ENCODE assay signal across 1 cellular context in the genomic region with DNA sequence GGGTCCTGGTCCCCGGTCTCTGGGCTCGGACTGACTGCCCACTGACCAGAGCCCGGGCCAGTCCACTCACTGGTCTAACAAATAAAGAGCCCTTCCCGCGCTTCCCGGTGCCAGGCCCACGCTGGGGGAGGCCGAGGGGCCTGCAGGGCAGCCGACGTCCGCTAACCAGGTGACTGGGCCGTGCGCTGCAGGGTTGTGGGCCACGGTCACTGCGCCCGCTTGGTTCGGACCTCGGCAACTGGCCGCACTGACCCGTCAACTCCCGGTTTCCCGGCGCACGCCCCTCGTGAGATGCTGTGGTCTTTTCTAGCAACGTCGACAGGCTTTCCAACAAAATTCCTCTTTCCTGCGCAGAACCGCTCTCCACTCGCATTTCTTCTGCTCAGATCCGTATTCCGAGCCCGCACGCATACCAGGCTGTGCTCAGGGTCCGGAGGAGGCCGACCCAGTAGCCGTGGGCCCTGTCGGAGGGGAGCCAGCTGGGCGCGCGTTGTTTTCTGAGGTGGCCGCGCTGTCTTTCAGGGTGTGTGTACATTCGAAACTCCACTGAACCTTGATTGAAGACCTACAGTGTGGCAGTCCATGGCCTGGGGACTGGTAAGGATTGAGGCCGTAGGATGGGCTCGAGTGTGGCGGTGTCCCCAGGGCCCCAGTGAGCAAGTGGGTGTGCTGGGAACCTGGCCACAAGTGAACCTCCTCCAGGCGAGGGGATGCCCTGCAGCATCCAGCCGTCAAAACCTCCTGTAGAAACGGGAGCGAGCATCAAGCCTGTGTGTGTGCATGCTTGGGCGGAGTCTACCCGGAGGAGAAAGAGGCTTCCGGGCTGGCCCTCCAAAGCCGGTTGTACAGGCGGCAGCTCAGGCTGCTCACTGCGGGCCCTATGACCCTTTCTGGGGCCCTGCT.
TF ChIP-seq lines count a peak whose summit lies in the region.

No MANE protein-coding gene starts in this region.

TF ChIP-seq in HepG2, 621 proteins besides CTCF, POLR2A, EP300 and RAD21 (continued from another document and continues in another):
- TF ChIP-seq ZNF674 (CRISPR knock-in tag; IDR thresholded peaks at IDR 0.05; ENCODE audit: low read depth) (0 out of 2 replicates have a peak, but pooled peaks have one; percentile 10), ZFP36L1 (CRISPR knock-in tag; IDR thresholded peaks at IDR 0.05) (0 out of 2 replicates have a peak, but pooled peaks have one; percentile 7), THAP11 (CRISPR knock-in tag; IDR thresholded peaks at IDR 0.05) (no peak; the same call in 1 of the 2 replicates), IKZF5 (CRISPR knock-in tag; IDR thresholded peaks at IDR 0.05) (no peak; the same call in 1 of the 2 replicates), TOE1 (CRISPR knock-in tag; IDR thresholded peaks at IDR 0.05) (no peak), CHCHD3 (CRISPR knock-in tag; IDR thresholded peaks at IDR 0.05) (no peak), ZNF687 (CRISPR knock-in tag; IDR thresholded peaks at IDR 0.05) (peak; percentile 89), NBN (conservative IDR thresholded peaks at IDR 0.05) (no peak), ZNF207 (IDR thresholded peaks at IDR 0.05; ENCODE audit: borderline replicate concordance) (no peak), TRAFD1 (CRISPR knock-in tag; IDR thresholded peaks at IDR 0.05; ENCODE audit: borderline replicate concordance) (no peak), ZFP37 (CRISPR knock-in tag; IDR thresholded peaks at IDR 0.05; ENCODE audit: borderline replicate concordance) (no peak), RARA (CRISPR knock-in tag; IDR thresholded peaks at IDR 0.05) (no peak), ZNF557 (CRISPR knock-in tag; IDR thresholded peaks at IDR 0.05) (no peak), KLF11 (CRISPR knock-in tag; IDR thresholded peaks at IDR 0.05) (no peak), HIVEP1 (CRISPR knock-in tag; IDR thresholded peaks at IDR 0.05) (no peak), ZNF264 (CRISPR knock-in tag; IDR thresholded peaks at IDR 0.05) (no peak), RFXAP (CRISPR knock-in tag; IDR thresholded peaks at IDR 0.05; ENCODE audit: borderline replicate concordance) (peak; percentile 55; the same call in 1 of the 2 replicates), ZNF678 (CRISPR knock-in tag; IDR thresholded peaks at IDR 0.05) (no peak; the same call in 1 of the 2 replicates), ZNF10 (CRISPR knock-in tag; IDR thresholded peaks at IDR 0.05; ENCODE audit: borderline replicate concordance, low read depth) (no peak), XBP1 (CRISPR knock-in tag; IDR thresholded peaks at IDR 0.05) (no peak), TRIM24 (CRISPR knock-in tag; IDR thresholded peaks at IDR 0.05) (no peak), ZNF430 (CRISPR knock-in tag; IDR thresholded peaks at IDR 0.05) (no peak; the same call in 1 of the 2 replicates), ZNF589 (CRISPR knock-in tag; conservative IDR thresholded peaks at IDR 0.05) (no peak), ZSCAN20 (CRISPR knock-in tag; IDR thresholded peaks at IDR 0.05; ENCODE audit: borderline replicate concordance) (0 out of 2 replicates have a peak, but pooled peaks have one; percentile 29), ZNF713 (CRISPR knock-in tag; IDR thresholded peaks at IDR 0.05) (no peak), ZNF562 (CRISPR knock-in tag; IDR thresholded peaks at IDR 0.05; ENCODE audit: borderline replicate concordance) (no peak), PRDM4 (CRISPR knock-in tag; IDR thresholded peaks at IDR 0.05; ENCODE audit: borderline replicate concordance) (no peak), SCMH1 (CRISPR knock-in tag; IDR thresholded peaks at IDR 0.05; ENCODE audit: borderline replicate concordance) (no peak)
- TF ChIP-seq, protein P1, sequence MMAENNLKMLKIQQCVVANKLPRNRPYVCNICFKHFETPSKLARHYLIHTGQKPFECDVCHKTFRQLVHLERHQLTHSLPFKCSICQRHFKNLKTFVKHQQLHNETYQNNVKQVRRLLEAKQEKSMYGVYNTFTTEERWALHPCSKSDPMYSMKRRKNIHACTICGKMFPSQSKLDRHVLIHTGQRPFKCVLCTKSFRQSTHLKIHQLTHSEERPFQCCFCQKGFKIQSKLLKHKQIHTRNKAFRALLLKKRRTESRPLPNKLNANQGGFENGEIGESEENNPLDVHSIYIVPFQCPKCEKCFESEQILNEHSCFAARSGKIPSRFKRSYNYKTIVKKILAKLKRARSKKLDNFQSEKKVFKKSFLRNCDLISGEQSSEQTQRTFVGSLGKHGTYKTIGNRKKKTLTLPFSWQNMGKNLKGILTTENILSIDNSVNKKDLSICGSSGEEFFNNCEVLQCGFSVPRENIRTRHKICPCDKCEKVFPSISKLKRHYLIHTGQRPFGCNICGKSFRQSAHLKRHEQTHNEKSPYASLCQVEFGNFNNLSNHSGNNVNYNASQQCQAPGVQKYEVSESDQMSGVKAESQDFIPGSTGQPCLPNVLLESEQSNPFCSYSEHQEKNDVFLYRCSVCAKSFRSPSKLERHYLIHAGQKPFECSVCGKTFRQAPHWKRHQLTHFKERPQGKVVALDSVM (CRISPR knock-in tag; IDR thresholded peaks at IDR 0.05) = peak; percentile 38; the same call in 1 of the 2 replicates
- TF ChIP-seq, protein P2, sequence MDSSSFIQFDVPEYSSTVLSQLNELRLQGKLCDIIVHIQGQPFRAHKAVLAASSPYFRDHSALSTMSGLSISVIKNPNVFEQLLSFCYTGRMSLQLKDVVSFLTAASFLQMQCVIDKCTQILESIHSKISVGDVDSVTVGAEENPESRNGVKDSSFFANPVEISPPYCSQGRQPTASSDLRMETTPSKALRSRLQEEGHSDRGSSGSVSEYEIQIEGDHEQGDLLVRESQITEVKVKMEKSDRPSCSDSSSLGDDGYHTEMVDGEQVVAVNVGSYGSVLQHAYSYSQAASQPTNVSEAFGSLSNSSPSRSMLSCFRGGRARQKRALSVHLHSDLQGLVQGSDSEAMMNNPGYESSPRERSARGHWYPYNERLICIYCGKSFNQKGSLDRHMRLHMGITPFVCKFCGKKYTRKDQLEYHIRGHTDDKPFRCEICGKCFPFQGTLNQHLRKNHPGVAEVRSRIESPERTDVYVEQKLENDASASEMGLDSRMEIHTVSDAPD (CRISPR knock-in tag; IDR thresholded peaks at IDR 0.05) = peak; percentile 57
- TF ChIP-seq, protein P3, sequence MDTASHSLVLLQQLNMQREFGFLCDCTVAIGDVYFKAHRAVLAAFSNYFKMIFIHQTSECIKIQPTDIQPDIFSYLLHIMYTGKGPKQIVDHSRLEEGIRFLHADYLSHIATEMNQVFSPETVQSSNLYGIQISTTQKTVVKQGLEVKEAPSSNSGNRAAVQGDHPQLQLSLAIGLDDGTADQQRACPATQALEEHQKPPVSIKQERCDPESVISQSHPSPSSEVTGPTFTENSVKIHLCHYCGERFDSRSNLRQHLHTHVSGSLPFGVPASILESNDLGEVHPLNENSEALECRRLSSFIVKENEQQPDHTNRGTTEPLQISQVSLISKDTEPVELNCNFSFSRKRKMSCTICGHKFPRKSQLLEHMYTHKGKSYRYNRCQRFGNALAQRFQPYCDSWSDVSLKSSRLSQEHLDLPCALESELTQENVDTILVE (CRISPR knock-in tag; IDR thresholded peaks at IDR 0.05) = no peak
